Comparison of ENCODE assay signal across 10 cellular contexts in the genomic region with DNA sequence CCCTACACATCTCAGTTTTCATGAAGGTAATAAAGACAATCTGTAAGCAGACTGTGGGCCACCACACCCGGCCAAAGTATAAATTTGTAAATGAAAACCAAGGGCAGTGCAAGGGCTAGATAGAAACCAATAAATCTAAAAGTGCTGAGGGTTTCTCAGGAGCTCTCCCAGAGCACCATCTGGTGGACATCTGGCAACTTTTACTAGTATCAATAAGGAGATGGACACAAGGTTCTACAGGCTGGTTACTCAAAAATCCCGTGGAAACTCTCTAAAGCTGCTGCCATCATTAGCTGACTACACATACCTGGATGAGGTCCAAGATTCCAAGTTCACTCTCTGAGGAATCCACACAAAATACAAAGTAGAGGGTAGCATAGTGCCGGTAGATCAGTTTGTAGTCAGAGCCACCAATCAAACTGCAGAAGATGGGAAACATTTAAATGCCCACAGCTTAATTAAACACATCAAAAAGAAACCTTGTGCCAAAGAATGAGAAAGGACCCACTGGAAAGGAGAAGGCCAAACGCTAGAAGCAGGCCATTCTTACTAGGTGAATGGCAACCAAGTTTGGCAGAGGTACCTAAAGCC. TPM values are rescaled to one million over a fixed set of nuclear protein-coding genes. Genes with fewer than 3 reads are reported as not detected.
DNase-seq lines count a peak whose midpoint lies in the region; ATAC-seq, FAIRE-seq and TF ChIP-seq lines count a peak whose summit lies in the region.
"Had no signal": no experiment of that assay in that cellular context is flagged by ENCODE, and none has a peak within 500 bp of the region (broad histone marks: within the 10 kb centered on the region; RNA-seq: fewer than 3 reads in every experiment).

No MANE protein-coding gene starts in this region.

- peak; percentile 30 for TF ChIP-seq CTCF in GM12873 (IDR thresholded peaks at IDR 0.05; ENCODE audit: insufficient read depth, low read depth, low read length, missing control alignments)
- TF ChIP-seq CTCF in Peyer's patch (IDR thresholded peaks at IDR 0.05), result peak in 4 of 6 experiments; percentile 20 to 76 (median 70)

- H3K27me3 ChIP-seq in Peyer's patch, result no peaks in the 10 kb centered on the region

- H3K4me1 ChIP-seq in Peyer's patch, result peaks cover 0 to 13% (median 0%) of the 10 kb centered on the region in 4 donors

- no peak overlapping the region for H3K4me3 ChIP-seq in Peyer's patch

- peak; percentile 54 for FAIRE-seq in A204.1 (lab: Jason Lieb, UNC)

- ATAC-seq in GM21367 (IDR thresholded peaks at IDR 0.05; ENCODE audit: unreplicated experiment) (no peak), GM18517 (IDR thresholded peaks at IDR 0.05; ENCODE audit: unreplicated experiment) (no peak), sciatic nerve (no peak)

- no peak for TF ChIP-seq POLR2A in Peyer's patch (IDR thresholded peaks at IDR 0.05)

- H3K36me3 ChIP-seq in Peyer's patch, result peaks cover 0 to 55% (median 0%) of the 10 kb centered on the region in 3 donors

- DNase-seq in Peyer's patch (peak in 1 of 3 donors; percentile 74), fibroblast of peridontal ligament (ENCODE audit: extremely low read depth) (peak; percentile 90), sciatic nerve (ENCODE audit: low spot score) (no peak), ecto neural progenitor cell (ENCODE audit: low spot score) (no peak)
- DNase-seq: activated CD4-positive, alpha-beta T cell treated with anti-CD3 and anti-CD28 coated beads for 4 hours had no signal

- intact Hi-C loops in sciatic nerve (cut with DNase I), result no loop called here

- no peaks in the 10 kb centered on the region for H3K9me3 ChIP-seq in Peyer's patch

- no peak overlapping the region for H3K27ac ChIP-seq in Peyer's patch
- H3K27ac ChIP-seq: parathyroid adenoma had no signal

RNA-seq across cellular contexts. Expression of gene AP3S2, which starts 5.5 kb away (rescaled TPM):
- total RNA-seq in Peyer's patch, result 100 to 1,000 TPM in 1 of 4 donors, 10 to 100 TPM in 3; 13.2 to 106 (median 63.5) TPM
- 41.8 TPM for total RNA-seq in sciatic nerve

RNA-seq across cellular contexts. Expression of gene ARPIN, which starts 24.4 kb away (rescaled TPM):
- total RNA-seq in Peyer's patch, result 10 to 100 TPM; 20.6 to 60.4 (median 50.7) TPM
- total RNA-seq in sciatic nerve, result 30.1 TPM
